Comparison of ENCODE assay signal across 9 cellular contexts in the genomic region with DNA sequence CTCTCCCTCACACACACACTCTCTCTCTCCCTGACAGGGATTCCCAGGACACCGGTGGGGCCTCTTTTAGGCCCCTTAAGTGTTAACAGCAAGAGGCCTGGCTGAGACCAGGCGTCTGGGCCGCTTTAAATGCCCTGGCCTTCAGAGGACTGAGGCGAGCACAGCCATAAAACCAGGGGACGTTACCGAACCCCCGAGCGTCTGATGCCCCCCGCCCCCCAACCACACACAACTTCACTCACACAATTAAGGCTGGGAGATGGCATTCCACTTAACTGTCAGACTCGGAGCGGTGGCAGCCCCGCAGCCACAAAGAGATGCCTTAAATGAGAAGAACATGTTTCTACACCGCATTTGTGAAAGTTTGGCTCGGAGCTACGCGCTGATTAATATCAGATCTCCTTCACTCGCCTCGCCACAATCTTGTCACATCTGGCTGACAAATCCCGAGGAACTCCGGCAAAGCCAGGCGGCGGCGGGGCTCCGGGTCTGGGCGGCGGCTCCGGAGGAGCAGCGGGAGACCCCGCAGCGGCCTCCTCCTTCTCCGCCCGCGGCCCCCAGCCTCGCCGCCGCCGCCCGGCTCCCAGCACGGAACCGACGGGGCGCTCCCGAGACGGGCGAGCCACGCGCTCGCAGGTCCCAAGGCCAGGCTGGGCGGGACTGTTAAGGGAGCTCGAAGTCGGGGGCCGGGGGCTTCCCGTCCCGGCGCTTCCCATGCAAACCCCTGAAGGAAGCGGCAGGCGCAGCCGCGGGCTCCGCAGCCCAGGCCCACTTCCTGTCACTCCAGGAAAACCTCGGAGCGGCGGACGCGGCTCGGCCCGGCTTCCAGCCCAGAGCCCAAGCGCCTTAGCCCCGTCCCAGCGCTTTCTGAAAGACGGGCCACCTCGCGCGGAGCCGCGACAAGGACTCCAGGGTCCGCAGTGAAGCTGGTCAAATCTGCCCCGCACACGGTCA. TPM values are rescaled to one million over a fixed set of nuclear protein-coding genes. Genes with fewer than 3 reads are reported as not detected.
DNase-seq lines count a peak whose midpoint lies in the region; ATAC-seq and TF ChIP-seq lines count a peak whose summit lies in the region.
"Had no signal": no experiment of that assay in that cellular context is flagged by ENCODE, and none has a peak within 500 bp of the region (broad histone marks: within the 10 kb centered on the region; RNA-seq: fewer than 3 reads in every experiment).

No MANE protein-coding gene starts in this region.

- H3K27me3 ChIP-seq in dorsolateral prefrontal cortex (peaks cover 10 to 74% (median 54%) of the 10 kb centered on the region in 45 donors), PC-9 (ENCODE audit: insufficient read depth, low read depth) (no peaks in the 10 kb centered on the region)

- peaks cover 5% of the 10 kb centered on the region; the same call in 1 of the 2 replicates for H3K9me3 ChIP-seq in PC-9 (ENCODE audit: insufficient read depth, low read depth)

- peak overlapping the region; percentile 13 to 73 (median 46) for H3K4me3 ChIP-seq in dorsolateral prefrontal cortex
- H3K4me3 ChIP-seq in PC-9, result no peak overlapping the region

- no peaks in the 10 kb centered on the region for H3K9me2 ChIP-seq in PC-9 (ENCODE audit: insufficient read depth)

- no peaks in the 10 kb centered on the region for H4K20me1 ChIP-seq in PC-9 (ENCODE audit: insufficient read depth)

- H3K36me3 ChIP-seq in PC-9 (ENCODE audit: low read depth), result no peaks in the 10 kb centered on the region

- H3K4me2 ChIP-seq in PC-9, result no peak overlapping the region

- no peaks in the 10 kb centered on the region for H3K79me2 ChIP-seq in PC-9 (ENCODE audit: low read depth)

- H3F3A ChIP-seq in PC-9 (ENCODE audit: insufficient read depth, low read depth), result peaks cover 30% of the 10 kb centered on the region

- H3K4me1 ChIP-seq in PC-9 (replicated peaks; ENCODE audit: insufficient read depth), result peaks cover 39% of the 10 kb centered on the region

- ATAC-seq in GM19328 (IDR thresholded peaks at IDR 0.05; ENCODE audit: unreplicated experiment) (no peak), HG02885 (IDR thresholded peaks at IDR 0.05; ENCODE audit: poor library complexity, unreplicated experiment) (no peak)

- intact Hi-C loops in dorsolateral prefrontal cortex (cut with DNase I) (no loop called here), PC-9 (cut with micrococcal nuclease; ENCODE audit: unreplicated experiment) (no loop called here)

- H2AFZ ChIP-seq in PC-9, result no peak overlapping the region

- POLR2A ChIA-PET in PC-9 (lab: Charles Lee; ENCODE audit: unreplicated experiment), result no interaction called here

- TF ChIP-seq CTCF in dorsolateral prefrontal cortex (IDR thresholded peaks at IDR 0.05 in 54 of 56, conservative IDR thresholded peaks at IDR 0.05 in 2 of 56; ENCODE audit: low read depth in 1 of 56, partially characterized antibody in 56 of 56) (no peak), PC-9 (conservative IDR thresholded peaks at IDR 0.05) (no peak)

- peak; percentile 7 for DNase-seq in stimulated activated CD4-positive, alpha-beta T cell treated with anti-CD3 and anti-CD28 coated beads, Interleukin-15, amount 100 ng/mL, for 24 hours
- DNase-seq in stimulated activated CD4-positive, alpha-beta T cell treated with anti-CD3 and anti-CD28 coated beads, Interleukin-4, amount 100 ng/mL, for 1 hour, result no peak
- no peak for DNase-seq in dorsolateral prefrontal cortex
- peak; percentile 40 to 61 for DNase-seq in lung microvascular endothelial cell (ENCODE audit: low read depth in 2 of 2)
- no peak for DNase-seq in PC-9
- no peak for DNase-seq in NOMO-1 treated with dmso at 0.1 percent for 144 hours (lab: John Stamatoyannopoulos, UW; ENCODE audit: unreplicated experiment)
- DNase-seq: NCI-H510A had no signal

- no peak overlapping the region for H3K27ac ChIP-seq in dorsolateral prefrontal cortex
- no peak overlapping the region for H3K27ac ChIP-seq in PC-9

- CTCF ChIA-PET in PC-9 (lab: Charles Lee), result no interaction called here

- no TSS peak for BruUV-seq in PC-9 (replicated peaks; lab: Mats Ljungman, UMichigan)

RNA-seq across cellular contexts. Expression of a gene that starts 1.3 kb away (rescaled TPM):
- total RNA-seq in dorsolateral prefrontal cortex (under 1 TPM in 14 of 120 experiments, not detected in 106; 0.07 to 0.91 (median 0.18) TPM), lung microvascular endothelial cell (1.2 and 2.2 TPM in 2 replicates), PC-9 (2021) (0.70 and 0.83 TPM in 2 replicates)

Comparison
In these comparisons a context has a peak if more than half of its experiments do, and no peak if none do; other contexts are left out.
1. DNase-seq: peak in stimulated activated CD4-positive, alpha-beta T cell treated with anti-CD3 and anti-CD28 coated beads, Interleukin-15, amount 100 ng/mL, for 24 hours (single experiment) and lung microvascular endothelial cell (2 of 2); none in stimulated activated CD4-positive, alpha-beta T cell treated with anti-CD3 and anti-CD28 coated beads, Interleukin-4, amount 100 ng/mL, for 1 hour (single experiment), dorsolateral prefrontal cortex (0 of 10), PC-9 (0 of 2) and NOMO-1 treated with dmso at 0.1 percent for 144 hours (single experiment).